13 cellular contexts compared by ENCODE assay signal in genomic region chr11:128328955-128329551, GRCh38.
DNase-seq lines count a peak whose midpoint lies in the region; ATAC-seq and TF ChIP-seq lines count a peak whose summit lies in the region.
"Had no signal": no experiment of that assay in that cellular context is flagged by ENCODE, and none has a peak within 500 bp of the region (broad histone marks: within the 10 kb centered on the region; RNA-seq: fewer than 3 reads in every experiment).

No MANE protein-coding gene starts in this region.

- intact Hi-C loops in activated CD4-positive, alpha-beta T cell treated with anti-CD3 and anti-CD28 coated beads, Interleukin-2, amount 10 ng/mL, durations not matched to agents 24 days and 14 days (cut with micrococcal nuclease) = loop anchor here (1.0 to 10.0 kb wide), 4 partner anchors 10 to 366 kb away; partner anchors contain the start of gene FLI1
- intact Hi-C loops in CD14-positive monocyte (cut with micrococcal nuclease) (no loop called here), PC-9 (cut with micrococcal nuclease; ENCODE audit: unreplicated experiment) (no loop called here)

- no peak overlapping the region for H3K4ac ChIP-seq in trophoblast cell (ENCODE audit: low read depth, low read length)

- H3K18ac ChIP-seq in trophoblast cell (ENCODE audit: low read length) = no peak overlapping the region

- H3K27me3 ChIP-seq in trophoblast cell (ENCODE audit: insufficient read depth, low read length) (no peaks in the 10 kb centered on the region), PC-9 (ENCODE audit: insufficient read depth, low read depth) (no peaks in the 10 kb centered on the region)

- TF ChIP-seq CTCF in CD14-positive monocyte (IDR thresholded peaks at IDR 0.05) (no peak), PC-9 (conservative IDR thresholded peaks at IDR 0.05) (no peak)

- H3K27ac Mint-ChIP-seq in activated CD4-positive, alpha-beta T cell treated with anti-CD3 and anti-CD28 coated beads, Interleukin-2, amount 10 ng/mL, durations not matched to agents 24 days and 14 days = peak overlapping the region; percentile 97
- H3K27ac Mint-ChIP-seq in CD14-positive monocyte = peak overlapping the region in 1 of 7 donors; percentile 10

- peaks cover 19 to 22% of the 10 kb centered on the region in 2 experiments for H3K4me1 ChIP-seq in trophoblast cell (ENCODE audit: control insufficient read depth in 1 of 2, insufficient read depth in 2 of 2, low read length in 2 of 2)
- no peaks in the 10 kb centered on the region for H3K4me1 ChIP-seq in PC-9 (replicated peaks; ENCODE audit: insufficient read depth)
- H3K4me1 ChIP-seq: HAP-1 had no signal

- H4K20me1 ChIP-seq in PC-9 (ENCODE audit: insufficient read depth) = no peaks in the 10 kb centered on the region

- no peak overlapping the region for H2AK5ac ChIP-seq in trophoblast cell (ENCODE audit: low read length)

- CTCF ChIA-PET in PC-9 (lab: Charles Lee) = no interaction called here

- peak overlapping the region; percentile 70 for H3K4me3 Mint-ChIP-seq in activated CD4-positive, alpha-beta T cell treated with anti-CD3 and anti-CD28 coated beads, Interleukin-2, amount 10 ng/mL, durations not matched to agents 24 days and 14 days
- H3K4me3 Mint-ChIP-seq in CD14-positive monocyte = no peak overlapping the region
- H3K4me3 Mint-ChIP-seq: neural crest cell had no signal

- H3K4me1 Mint-ChIP-seq in activated CD4-positive, alpha-beta T cell treated with anti-CD3 and anti-CD28 coated beads, Interleukin-2, amount 10 ng/mL, durations not matched to agents 24 days and 14 days = peaks cover 73% of the 10 kb centered on the region
- peaks cover 11% of the 10 kb centered on the region for H3K4me1 Mint-ChIP-seq in CD14-positive monocyte

- no CpG with 5 or more reads among the region's 9 CpGs for WGBS in trophoblast cell (ENCODE audit: extremely low coverage, insufficient coverage, insufficient read length)

- H3K9me3 ChIP-seq in trophoblast cell (ENCODE audit: insufficient read depth, low read depth, low read length) (no peaks in the 10 kb centered on the region), PC-9 (ENCODE audit: insufficient read depth, low read depth) (no peaks in the 10 kb centered on the region)
- H3K9me3 ChIP-seq: HAP-1 had no signal

- peaks cover 2% of the 10 kb centered on the region for H3K79me2 ChIP-seq in trophoblast cell (ENCODE audit: control insufficient read depth, insufficient read depth, low read length, poor library complexity)
- H3K79me2 ChIP-seq in PC-9 (ENCODE audit: low read depth) = no peaks in the 10 kb centered on the region

- H3K4me3 ChIP-seq in trophoblast cell (ENCODE audit: low read depth, low read length) = no peak overlapping the region
- no peak overlapping the region for H3K4me3 ChIP-seq in PC-9
- H3K4me3 ChIP-seq: HAP-1 had no signal

- H4K91ac ChIP-seq in trophoblast cell (ENCODE audit: low read depth, low read length) = peak overlapping the region; percentile 31

- ATAC-seq in esophagus mucosa = peak; percentile 50
- ATAC-seq: activated CD4-positive, CD25-positive, alpha-beta regulatory T cell treated with anti-CD3 and anti-CD28 coated beads, Interleukin-2, amount 50 U/mL, for 24 hours; PC-3 had no signal

- no peak overlapping the region for H3K4me2 ChIP-seq in trophoblast cell (ENCODE audit: low read length)
- no peak overlapping the region for H3K4me2 ChIP-seq in PC-9

- H2AFZ ChIP-seq in trophoblast cell (ENCODE audit: insufficient read depth, low read length, poor library complexity) (no peak overlapping the region), PC-9 (no peak overlapping the region)

- H3K27me3 Mint-ChIP-seq in activated CD4-positive, alpha-beta T cell treated with anti-CD3 and anti-CD28 coated beads, Interleukin-2, amount 10 ng/mL, durations not matched to agents 24 days and 14 days = no peaks in the 10 kb centered on the region
- H3K27me3 Mint-ChIP-seq in CD14-positive monocyte (ENCODE audit: low read depth in 3 of 3) = peaks cover 0 to 1% (median 0%) of the 10 kb centered on the region in 3 donors

- H2BK12ac ChIP-seq in trophoblast cell (ENCODE audit: low read length) = no peak overlapping the region

- peak overlapping the region; percentile 17 for H3K27ac ChIP-seq in trophoblast cell (ENCODE audit: low read depth, low read length)
- no peak overlapping the region for H3K27ac ChIP-seq in PC-9

- no TSS peak for BruUV-seq in PC-9 (replicated peaks; lab: Mats Ljungman, UMichigan)

- no peaks in the 10 kb centered on the region for H3K9me3 Mint-ChIP-seq in activated CD4-positive, alpha-beta T cell treated with anti-CD3 and anti-CD28 coated beads, Interleukin-2, amount 10 ng/mL, durations not matched to agents 24 days and 14 days
- H3K9me3 Mint-ChIP-seq in CD14-positive monocyte = no peaks in the 10 kb centered on the region
- H3K9me3 Mint-ChIP-seq: neural crest cell had no signal

- no peak overlapping the region for H4K12ac ChIP-seq in trophoblast cell (ENCODE audit: low read depth, low read length)

- H3K14ac ChIP-seq in trophoblast cell (ENCODE audit: low read length) = peak overlapping the region; percentile 49

- H4K8ac ChIP-seq in trophoblast cell (ENCODE audit: low read depth, low read length) = no peak overlapping the region

- peaks cover 18% of the 10 kb centered on the region for H3K79me1 ChIP-seq in trophoblast cell (ENCODE audit: low read length)

- no peaks in the 10 kb centered on the region for H3K9me2 ChIP-seq in PC-9 (ENCODE audit: insufficient read depth)

- H3K36me3 ChIP-seq in trophoblast cell (ENCODE audit: control insufficient read depth in 1 of 2, insufficient read depth in 2 of 2, low read length in 2 of 2) (no peaks in the 10 kb centered on the region), PC-9 (ENCODE audit: low read depth) (no peaks in the 10 kb centered on the region)
- H3K36me3 ChIP-seq: HAP-1 had no signal

- no peaks in the 10 kb centered on the region for H3F3A ChIP-seq in PC-9 (ENCODE audit: insufficient read depth, low read depth)

- no peak overlapping the region for H2BK120ac ChIP-seq in trophoblast cell (ENCODE audit: insufficient read depth, low read length, poor library complexity)

- H3K36me3 Mint-ChIP-seq in activated CD4-positive, alpha-beta T cell treated with anti-CD3 and anti-CD28 coated beads, Interleukin-2, amount 10 ng/mL, durations not matched to agents 24 days and 14 days (ENCODE audit: low read depth) = peaks cover 2% of the 10 kb centered on the region
- H3K36me3 Mint-ChIP-seq in CD14-positive monocyte = no peaks in the 10 kb centered on the region

- no peak overlapping the region for H2BK5ac ChIP-seq in trophoblast cell (ENCODE audit: low read depth, low read length, poor library complexity)

- peak; percentile 7 for DNase-seq in ELF-1 (ENCODE audit: low read depth, low spot score)
- DNase-seq in activated CD4-positive, alpha-beta T cell treated with anti-CD3 and anti-CD28 coated beads, Interleukin-2, amount 10 ng/mL, durations not matched to agents 24 days and 14 days = peak; percentile 85
- DNase-seq in trophoblast cell = no peak
- DNase-seq in CD14-positive monocyte (ENCODE audit: low spot score) = no peak
- DNase-seq in PC-9 = no peak
- DNase-seq in HuH-7.5 (ENCODE audit: low spot score) = no peak
- DNase-seq in DMS79 treated with DMSO at 0.1 percent for 48 hours (lab: John Stamatoyannopoulos, UW) = no peak
- DNase-seq: NCI-H187, PC-3 had no signal

- POLR2A ChIA-PET in PC-9 (lab: Charles Lee; ENCODE audit: unreplicated experiment) = no interaction called here

- H3K23ac ChIP-seq in trophoblast cell (ENCODE audit: low read length) = no peak overlapping the region

- H3K9ac ChIP-seq in trophoblast cell (ENCODE audit: low read length) = no peak overlapping the region

Comparison
In these comparisons a context has a peak if more than half of its experiments do, and no peak if none do; other contexts are left out.
1. DNase-seq: peak in ELF-1 (single experiment) and activated CD4-positive, alpha-beta T cell treated with anti-CD3 and anti-CD28 coated beads, Interleukin-2, amount 10 ng/mL, durations not matched to agents 24 days and 14 days (single experiment); none in trophoblast cell (0 of 2), CD14-positive monocyte (single experiment), PC-9 (0 of 2), HuH-7.5 (single experiment) and DMS79 treated with DMSO at 0.1 percent for 48 hours (single experiment).